ENCODE assay signal across 8 cellular contexts in genomic region chr16:19907161-19907992, GRCh38. TPM values are rescaled to one million over a fixed set of nuclear protein-coding genes. Genes with fewer than 3 reads are reported as not detected.
DNase-seq lines count a peak whose midpoint lies in the region; ATAC-seq and TF ChIP-seq lines count a peak whose summit lies in the region.

No MANE protein-coding gene starts in this region.

- TF ChIP-seq CTCF in KMS-11 (conservative IDR thresholded peaks at IDR 0.05; ENCODE audit: low read depth, low read length) (peak; percentile 98), gastroesophageal sphincter (IDR thresholded peaks at IDR 0.05) (peak; percentile 69 to 93 (median 76)), parathyroid adenoma (IDR thresholded peaks at IDR 0.05) (peak; percentile 97), upper lobe of left lung (IDR thresholded peaks at IDR 0.05) (peak; percentile 80 to 94 (median 86))

- TF ChIP-seq POLR2A in gastroesophageal sphincter (IDR thresholded peaks at IDR 0.05) (no peak), upper lobe of left lung (IDR thresholded peaks at IDR 0.05) (no peak)

- H3K27me3 ChIP-seq in KMS-11 (ENCODE audit: insufficient read depth, low read depth), result no peaks in the 10 kb centered on the region
- peaks cover 2% of the 10 kb centered on the region; the same call in 1 of the 2 replicates for H3K27me3 ChIP-seq in SJCRH30
- H3K27me3 ChIP-seq in gastroesophageal sphincter, result peaks cover 33% of the 10 kb centered on the region
- no peaks in the 10 kb centered on the region for H3K27me3 ChIP-seq in parathyroid adenoma (ENCODE audit: control insufficient read depth, insufficient read depth, low read length)
- no peaks in the 10 kb centered on the region for H3K27me3 ChIP-seq in upper lobe of left lung

- H2AFZ ChIP-seq in KMS-11 (ENCODE audit: low read depth) (peak overlapping the region; percentile 50), parathyroid adenoma (peak overlapping the region; percentile 67)

- TF ChIP-seq EP300 in gastroesophageal sphincter (IDR thresholded peaks at IDR 0.05) (no peak), upper lobe of left lung (IDR thresholded peaks at IDR 0.05) (no peak)

- H3K9me3 ChIP-seq in SJCRH30 (replicated peaks) (no peaks in the 10 kb centered on the region), gastroesophageal sphincter (peaks cover 0 to 9% (median 0%) of the 10 kb centered on the region in 3 donors), parathyroid adenoma (ENCODE audit: control insufficient read depth, low read length) (no peaks in the 10 kb centered on the region), upper lobe of left lung (no peaks in the 10 kb centered on the region)

- in situ Hi-C loops in ACHN (cut with HindIII; ENCODE audit: low pct_ligation_motif_present, low pct_unique_long_range_greater_than_20kb, low sequenced_read_pairs), result no loop called here

- 21 to 54% methylated on average over 5 to 19 of the region's 24 CpGs for whole genome bisulfite sequencing in gastroesophageal sphincter (ENCODE audit: low coverage in 1 of 2), 2 donors
- 21 to 28% methylated on average over 24 of the region's 24 CpGs for WGBS in upper lobe of left lung, 2 donors

- H3K4me2 ChIP-seq in KMS-11, result peak overlapping the region; percentile 2; the same call in 1 of the 2 replicates
- peak overlapping the region; percentile 63 for H3K4me2 ChIP-seq in parathyroid adenoma (ENCODE audit: low read length)

- no peaks in the 10 kb centered on the region for H4K20me1 ChIP-seq in KMS-11 (ENCODE audit: insufficient read depth)

- H3K36me3 ChIP-seq in KMS-11 (ENCODE audit: insufficient read depth) (no peaks in the 10 kb centered on the region), SJCRH30 (no peaks in the 10 kb centered on the region), gastroesophageal sphincter (no peaks in the 10 kb centered on the region), parathyroid adenoma (ENCODE audit: control insufficient read depth, insufficient read depth, low read length) (no peaks in the 10 kb centered on the region), upper lobe of left lung (no peaks in the 10 kb centered on the region)

- H3K27ac ChIP-seq in KMS-11 (no peak overlapping the region), SJCRH30 (no peak overlapping the region), gastroesophageal sphincter (no peak overlapping the region), parathyroid adenoma (no peak overlapping the region), upper lobe of left lung (no peak overlapping the region)

- peak; percentile 74 for DNase-seq in ACHN
- peak; percentile 52 to 80 for DNase-seq in SJCRH30
- peak; percentile 20 for DNase-seq in activated gamma-delta T cell (lab: John Stamatoyannopoulos, UW)
- peak; percentile 52 to 58 for DNase-seq in upper lobe of left lung

- H3K4me1 ChIP-seq in KMS-11 (ENCODE audit: low read depth, poor library complexity, severe bottlenecking), result no peaks in the 10 kb centered on the region
- H3K4me1 ChIP-seq in SJCRH30, result no peaks in the 10 kb centered on the region
- peaks cover 0 to 6% (median 0%) of the 10 kb centered on the region in 3 donors for H3K4me1 ChIP-seq in gastroesophageal sphincter
- no peaks in the 10 kb centered on the region for H3K4me1 ChIP-seq in parathyroid adenoma
- peaks cover 0 to 6% (median 0%) of the 10 kb centered on the region in 4 donors for H3K4me1 ChIP-seq in upper lobe of left lung

- ATAC-seq in GM18861 (IDR thresholded peaks at IDR 0.05; ENCODE audit: unreplicated experiment) (peak; percentile 73), gastroesophageal sphincter (peak; percentile 84), upper lobe of left lung (ENCODE audit: low FRiP score in 2 of 2) (peak; percentile 88 to 93)

- H3K79me2 ChIP-seq in KMS-11 (ENCODE audit: insufficient read depth, low read depth), result no peaks in the 10 kb centered on the region
- H3K79me2 ChIP-seq in parathyroid adenoma, result no peaks in the 10 kb centered on the region

- H3K4me3 ChIP-seq in KMS-11 (IDR thresholded peaks at IDR 0.05; ENCODE audit: insufficient read depth, low read depth, low read length) (no peak overlapping the region), SJCRH30 (no peak overlapping the region), gastroesophageal sphincter (no peak overlapping the region), parathyroid adenoma (ENCODE audit: low read depth, low read length) (no peak overlapping the region), upper lobe of left lung (no peak overlapping the region)

- H3K9ac ChIP-seq in KMS-11, result no peak overlapping the region
- no peak overlapping the region for H3K9ac ChIP-seq in parathyroid adenoma

RNA-seq across cellular contexts. Expression of gene GPRC5B, which starts 22.7 kb away (rescaled TPM):
- total RNA-seq in SJCRH30 (2014; rRNA removed; shearing (Covaris generic)), result 7.1 and 7.8 TPM in 2 replicates
- total RNA-seq in gastroesophageal sphincter, result 10 to 100 TPM; 11.5 to 29.2 (median 20.5) TPM
- 10 to 100 TPM in 1 of 6 donors, 1 to 10 TPM in 5; 3.6 to 21.5 (median 5.5) TPM for total RNA-seq in upper lobe of left lung

Comparison
In these comparisons a context has a peak if more than half of its experiments do, and no peak if none do; other contexts are left out.
1. DNase-seq: peak in every context shown above with its lines; median percentile 74 in ACHN; 66 in SJCRH30; 55 in upper lobe of left lung; 20 in activated gamma-delta T cell.